ENCODE assay signal across 8 cellular contexts in genomic region chr7:74658171-74659004, GRCh38. TPM values are rescaled to one million over a fixed set of nuclear protein-coding genes. Genes with fewer than 3 reads are reported as not detected.
A peak's percentile ranks its signal among the peaks of the same experiment; 100 is the strongest.
DNase-seq lines count a peak whose midpoint lies in the region; ATAC-seq and TF ChIP-seq lines count a peak whose summit lies in the region.

No MANE protein-coding gene starts in this region.

- H3K27me3 Mint-ChIP-seq in activated CD4-positive, alpha-beta memory T cell treated with anti-CD3 and anti-CD28 coated beads, Interleukin-2, amount 10 ng/mL, durations not matched to agents 7 days and 5 days = no peaks in the 10 kb centered on the region

- TF ChIP-seq POLR2A in lower leg skin (IDR thresholded peaks at IDR 0.05) = no peak

- intact Hi-C loops in lower leg skin (cut with DNase I; ENCODE audit: low total_unique reads) = no loop called here

- no peaks in the 10 kb centered on the region for H3K9me3 Mint-ChIP-seq in activated CD4-positive, alpha-beta memory T cell treated with anti-CD3 and anti-CD28 coated beads, Interleukin-2, amount 10 ng/mL, durations not matched to agents 7 days and 5 days

- peak; percentile 77 for DNase-seq in NCI-H748 treated with DMSO at 0.1 percent for 48 hours (lab: John Stamatoyannopoulos, UW)
- peak; percentile 89 for DNase-seq in activated CD4-positive, alpha-beta memory T cell treated with anti-CD3 and anti-CD28 coated beads, Interleukin-2, amount 10 ng/mL, durations not matched to agents 7 days and 5 days
- peak; percentile 79 to 96 for DNase-seq in dermis microvascular lymphatic vessel endothelial cell (ENCODE audit: low read depth in 2 of 2)
- DNase-seq in lower leg skin (ENCODE audit: low spot score in 2 of 2) = peak; percentile 84 to 97
- peak; percentile 87 for DNase-seq in stimulated activated CD4-positive, alpha-beta T cell treated with anti-CD3 and anti-CD28 coated beads, Interleukin-4, amount 100 ng/mL, for 24 hours

- no peak for TF ChIP-seq CTCF in C4-2B (conservative IDR thresholded peaks at IDR 0.05)
- TF ChIP-seq CTCF in lower leg skin (IDR thresholded peaks at IDR 0.05) = no peak

- H3K4me1 Mint-ChIP-seq in activated CD4-positive, alpha-beta memory T cell treated with anti-CD3 and anti-CD28 coated beads, Interleukin-2, amount 10 ng/mL, durations not matched to agents 7 days and 5 days = peaks cover 58% of the 10 kb centered on the region

- H3K4me3 Mint-ChIP-seq in activated CD4-positive, alpha-beta memory T cell treated with anti-CD3 and anti-CD28 coated beads, Interleukin-2, amount 10 ng/mL, durations not matched to agents 7 days and 5 days = peak overlapping the region; percentile 71

- peaks cover 22% of the 10 kb centered on the region for H3K36me3 Mint-ChIP-seq in activated CD4-positive, alpha-beta memory T cell treated with anti-CD3 and anti-CD28 coated beads, Interleukin-2, amount 10 ng/mL, durations not matched to agents 7 days and 5 days (ENCODE audit: low read depth)

- POLR2A ChIA-PET in activated CD4-positive, alpha-beta memory T cell treated with anti-CD3 and anti-CD28 coated beads, Interleukin-2, amount 10 ng/mL, durations not matched to agents 7 days and 5 days (lab: Charles Lee) = interaction anchor here (0.7 to 1.8 kb wide), 5 partner anchors 9 to 198 kb away, joined by 3 to 7 read pairs (median 3); no protein-coding TSS in a partner anchor

- H3K27ac ChIP-seq in C4-2B = peak overlapping the region; percentile 100

- peak overlapping the region; percentile 70 for H3K27ac Mint-ChIP-seq in activated CD4-positive, alpha-beta memory T cell treated with anti-CD3 and anti-CD28 coated beads, Interleukin-2, amount 10 ng/mL, durations not matched to agents 7 days and 5 days

- CTCF ChIA-PET in activated CD4-positive, alpha-beta memory T cell treated with anti-CD3 and anti-CD28 coated beads, Interleukin-2, amount 10 ng/mL, durations not matched to agents 7 days and 5 days (lab: Charles Lee) = interaction anchor here (0.6 kb wide), 2 partner anchors 11 to 251 kb away, joined by 3 to 6 read pairs; no protein-coding TSS in a partner anchor

- peak overlapping the region; percentile 99 for H3K4me3 ChIP-seq in lower leg skin (ENCODE audit: low read depth, poor library complexity, severe bottlenecking)

- WGBS in lower leg skin, 2 donors = 2 to 3% methylated on average over 33 to 45 of the region's 108 CpGs

- peak; percentile 46 for ATAC-seq in GM19395 (IDR thresholded peaks at IDR 0.05; ENCODE audit: unreplicated experiment)
- ATAC-seq in HG03558 (IDR thresholded peaks at IDR 0.05; ENCODE audit: extremely low read depth, unreplicated experiment) = peak; percentile 26

RNA-seq across cellular contexts. Expression of gene GTF2I, which starts 0.9 kb away (rescaled TPM):
- 100 to 1,000 TPM; 143 to 145 TPM for total RNA-seq in activated CD4-positive, alpha-beta memory T cell treated with anti-CD3 and anti-CD28 coated beads, Interleukin-2, amount 10 ng/mL, durations not matched to agents 7 days and 5 days
- 71.4 and 96.8 TPM in 2 replicates for total RNA-seq in dermis microvascular lymphatic vessel endothelial cell
- total RNA-seq in lower leg skin = 100 to 1,000 TPM; 144 to 191 (median 156) TPM

Comparison
In these comparisons a context has a peak if more than half of its experiments do, and no peak if none do; other contexts are left out.
1. Peak in every context shown above with its lines: DNase-seq, ATAC-seq, H3K4me3 ChIP-seq and H3K27ac ChIP-seq.